In the genomic region with DNA sequence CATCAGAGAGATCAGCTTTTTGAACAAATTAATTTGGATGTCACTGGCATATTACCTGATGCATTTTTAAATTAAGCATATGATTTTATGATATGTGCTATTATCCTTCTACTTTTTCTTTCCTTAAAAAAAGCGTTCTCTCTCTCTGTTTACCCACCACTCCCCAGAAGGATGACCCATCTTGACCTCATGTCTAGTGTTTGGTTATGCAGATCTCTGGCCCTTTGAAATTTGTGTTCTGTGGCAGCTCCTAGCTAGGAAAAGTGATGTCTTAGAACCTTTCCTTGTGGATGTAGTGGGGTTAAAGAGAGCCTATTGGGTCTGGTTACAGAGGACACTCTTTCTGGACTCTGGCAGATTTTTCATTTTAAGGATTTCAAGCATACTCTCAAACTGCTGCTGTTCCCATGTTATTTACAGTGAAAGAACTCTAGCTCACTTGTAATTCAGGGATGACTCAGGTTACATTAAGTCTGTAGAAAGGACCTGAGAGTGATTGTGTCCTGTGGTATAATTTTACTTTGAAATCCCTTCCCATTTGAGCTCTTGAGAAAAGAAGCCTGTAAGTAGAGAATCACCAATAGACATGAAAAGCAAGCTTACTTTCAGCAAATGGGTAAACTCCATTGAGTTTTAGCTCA, we compare ENCODE assay signal across 15 cellular contexts. TPM values are rescaled to one million over a fixed set of nuclear protein-coding genes. Genes with fewer than 3 reads are reported as not detected.
"Had no signal": no experiment of that assay in that cellular context is flagged by ENCODE, and none has a peak within 500 bp of the region (broad histone marks: within the 10 kb centered on the region; RNA-seq: fewer than 3 reads in every experiment).

No MANE protein-coding gene starts in this region.

- H3K27me3 ChIP-seq: heart left ventricle, pancreas, right atrium auricular region, tibial artery, vagina had no signal

- H3K4me1 ChIP-seq: heart left ventricle, pancreas, right atrium auricular region, tibial artery, vagina had no signal

- H3K36me3 ChIP-seq: heart left ventricle, pancreas, right atrium auricular region, vagina had no signal

- H3K27ac ChIP-seq: heart left ventricle, pancreas, right atrium auricular region, tibial artery, vagina had no signal

- ATAC-seq: activated T-helper 17 cell treated with anti-CD3 and anti-CD28 coated beads, Interleukin-2, amount 50 U/mL, for 72 hours; heart left ventricle; left lobe of liver; pancreas had no signal

- H3K9me3 ChIP-seq: heart left ventricle, pancreas, right atrium auricular region, tibial artery, vagina had no signal

- H3K4me3 ChIP-seq: heart left ventricle, pancreas, right atrium auricular region, tibial artery, vagina had no signal

- DNase-seq: activated B cell treated with CpG ODN at 0.5 μM for 24 hours; activated CD4-positive, alpha-beta T cell treated with anti-CD3 and anti-CD28 coated beads, Interleukin-2, amount 10 ng/mL, durations not matched to agents 24 days and 14 days; activated CD8-positive, alpha-beta memory T cell treated with anti-CD3 and anti-CD28 coated beads for 24 hours; activated naive CD4-positive, alpha-beta T cell treated with anti-CD3 and anti-CD28 coated beads for 36 hours; central memory CD4-positive, alpha-beta T cell; effector memory CD4-positive, alpha-beta T cell; heart left ventricle; islet precursor cell; pancreas; small intestine; tibial artery had no signal

RNA-seq across cellular contexts. Expression of a gene that starts 23.8 kb away (rescaled TPM):
- total RNA-seq: activated B cell treated with CpG ODN at 0.5 μM for 24 hours had no signal
